Comparison of ENCODE assay signal across 17 cellular contexts in the genomic region with DNA sequence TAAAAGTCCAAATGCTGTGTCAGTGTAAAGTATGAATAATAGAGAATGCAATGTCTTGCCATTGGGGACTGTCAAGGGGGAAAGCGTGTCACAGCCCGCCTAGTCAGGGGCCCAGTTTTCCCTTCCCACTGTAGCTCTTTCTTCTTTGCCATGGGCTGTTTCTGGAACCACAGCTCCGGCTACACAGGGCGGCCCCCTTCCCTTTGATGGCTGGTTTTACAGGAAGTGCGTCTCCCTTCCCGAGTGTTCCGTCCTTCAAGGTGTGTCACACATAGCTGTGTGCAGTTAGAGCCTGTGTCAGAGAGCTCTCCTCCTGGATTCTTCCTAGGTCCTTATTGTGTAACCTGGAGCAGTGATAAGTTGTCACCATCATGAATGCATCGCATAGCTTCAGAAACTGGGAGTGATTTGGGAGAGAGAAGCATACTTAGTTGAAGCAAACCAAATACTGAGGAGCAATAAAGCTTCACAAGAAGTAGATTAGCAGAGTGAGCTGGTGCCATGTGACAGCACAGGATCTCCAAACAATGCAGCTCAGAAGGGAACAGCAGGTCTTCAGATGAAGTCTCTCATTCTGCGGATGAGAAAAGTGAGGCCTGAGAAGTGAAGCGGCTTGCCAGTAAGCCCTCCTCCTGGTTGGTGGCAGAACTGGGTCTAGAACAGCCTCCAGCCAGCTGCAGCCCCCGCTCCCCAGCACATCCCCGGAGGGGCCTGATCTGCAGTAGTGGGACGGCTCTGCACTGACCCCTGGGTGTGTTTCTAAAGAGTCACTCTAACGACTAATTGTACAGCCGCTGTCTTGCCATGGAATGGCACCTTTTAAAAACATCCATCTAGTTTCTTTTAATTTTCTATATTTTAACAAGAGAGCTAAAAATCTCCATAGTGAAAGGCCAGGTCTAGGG.
DNase-seq lines count a peak whose midpoint lies in the region; ATAC-seq, FAIRE-seq and TF ChIP-seq lines count a peak whose summit lies in the region.
"Had no signal": no experiment of that assay in that cellular context is flagged by ENCODE, and none has a peak within 500 bp of the region (broad histone marks: within the 10 kb centered on the region; RNA-seq: fewer than 3 reads in every experiment).

No MANE protein-coding gene starts in this region.

- no peaks in the 10 kb centered on the region for H4K20me1 ChIP-seq in neural progenitor cell (ENCODE audit: low read depth)

- peaks cover 41% of the 10 kb centered on the region for H3K27me3 ChIP-seq in endodermal cell (ENCODE audit: control insufficient read depth, insufficient read depth, low read length, poor library complexity, severe bottlenecking)
- no peaks in the 10 kb centered on the region for H3K27me3 ChIP-seq in neural progenitor cell
- H3K27me3 ChIP-seq in vagina = no peaks in the 10 kb centered on the region
- no peaks in the 10 kb centered on the region for H3K27me3 ChIP-seq in pancreas
- H3K27me3 ChIP-seq: esophagus muscularis mucosa had no signal

- H3K9ac ChIP-seq in endodermal cell (ENCODE audit: extremely low read depth, low read length, poor library complexity, severe bottlenecking) (no peak overlapping the region), neural progenitor cell (no peak overlapping the region)

- peaks cover 7% of the 10 kb centered on the region for H3K79me2 ChIP-seq in neural progenitor cell (ENCODE audit: low read depth)

- no peak for ATAC-seq in activated CD8-positive, alpha-beta memory T cell treated with anti-CD3 and anti-CD28 coated beads, Interleukin-2, amount 10 ng/mL, durations not matched to agents 7 days and 5 days
- ATAC-seq in pancreas = no peak
- ATAC-seq: activated CD8-positive, alpha-beta T cell treated with anti-CD3 and anti-CD28 coated beads, Interleukin-2, amount 10 ng/mL, durations not matched to agents 7 days and 5 days had no signal

- H3K4me1 ChIP-seq in endodermal cell (ENCODE audit: control insufficient read depth, insufficient read depth, low read length) = peaks cover 6% of the 10 kb centered on the region
- H3K4me1 ChIP-seq in neural progenitor cell = peaks cover 38% of the 10 kb centered on the region
- peaks cover 15% of the 10 kb centered on the region for H3K4me1 ChIP-seq in vagina
- no peaks in the 10 kb centered on the region for H3K4me1 ChIP-seq in pancreas

- intact Hi-C loops in vagina (cut with DNase I) = no loop called here
- intact Hi-C loops in pancreas (cut with DNase I) = no loop called here

- peak overlapping the region; percentile 3 for H3K27ac ChIP-seq in endodermal cell (ENCODE audit: low read depth, low read length)
- peak overlapping the region; percentile 62 for H3K27ac ChIP-seq in neural progenitor cell
- peak overlapping the region; percentile 35 for H3K27ac ChIP-seq in vagina
- H3K27ac ChIP-seq in pancreas = no peak overlapping the region
- H3K27ac ChIP-seq: esophagus muscularis mucosa had no signal

- H3K9me3 Mint-ChIP-seq in activated CD8-positive, alpha-beta memory T cell treated with anti-CD3 and anti-CD28 coated beads, Interleukin-2, amount 10 ng/mL, durations not matched to agents 7 days and 5 days (ENCODE audit: low read depth) = no peaks in the 10 kb centered on the region
- H3K9me3 Mint-ChIP-seq in endodermal cell (no peaks in the 10 kb centered on the region), neural progenitor cell (no peaks in the 10 kb centered on the region)
- H3K9me3 Mint-ChIP-seq: activated T-helper 2 cell treated with anti-CD3 and anti-CD28 coated beads, Interferon-gamma antibody, Interleukin-2, Interleukin-4, amounts not matched to agents 10 μg/mL and 5 μg/mL and 100 μg/mL, durations not matched to agents 14 hours and 24 hours and 36 hours; CD8-positive, alpha-beta memory T cell had no signal

- CTCF ChIA-PET in activated CD8-positive, alpha-beta memory T cell treated with anti-CD3 and anti-CD28 coated beads, Interleukin-2, amount 10 ng/mL, durations not matched to agents 7 days and 5 days (lab: Charles Lee) = interaction anchor here (1.4 kb wide), 1 partner anchor 21 kb away, joined by 3 read pairs; no protein-coding TSS in a partner anchor

- no peak overlapping the region for H2AFZ ChIP-seq in neural progenitor cell (replicated peaks)

- no peak overlapping the region for H3K27ac Mint-ChIP-seq in activated CD8-positive, alpha-beta memory T cell treated with anti-CD3 and anti-CD28 coated beads, Interleukin-2, amount 10 ng/mL, durations not matched to agents 7 days and 5 days
- no peak overlapping the region for H3K27ac Mint-ChIP-seq in endodermal cell
- peak overlapping the region; percentile 59 for H3K27ac Mint-ChIP-seq in neural progenitor cell
- H3K27ac Mint-ChIP-seq: activated CD8-positive, alpha-beta T cell treated with anti-CD3 and anti-CD28 coated beads, Interleukin-2, amount 10 ng/mL, durations not matched to agents 7 days and 5 days; activated T-helper 2 cell treated with anti-CD3 and anti-CD28 coated beads, Interferon-gamma antibody, Interleukin-2, Interleukin-4, amounts not matched to agents 10 μg/mL and 5 μg/mL and 100 μg/mL, durations not matched to agents 14 hours and 24 hours and 36 hours had no signal

- no peak for TF ChIP-seq POLR2A in vagina (IDR thresholded peaks at IDR 0.05)

- no peaks in the 10 kb centered on the region for H3K36me3 ChIP-seq in endodermal cell (ENCODE audit: control insufficient read depth, insufficient read depth, low read length)
- no peaks in the 10 kb centered on the region for H3K36me3 ChIP-seq in neural progenitor cell
- peaks cover 0 to 8% of the 10 kb centered on the region in 2 donors for H3K36me3 ChIP-seq in vagina
- H3K36me3 ChIP-seq in pancreas = no peaks in the 10 kb centered on the region

- H3K27me3 Mint-ChIP-seq in activated CD8-positive, alpha-beta memory T cell treated with anti-CD3 and anti-CD28 coated beads, Interleukin-2, amount 10 ng/mL, durations not matched to agents 7 days and 5 days = peaks cover 5% of the 10 kb centered on the region
- peaks cover 59% of the 10 kb centered on the region for H3K27me3 Mint-ChIP-seq in endodermal cell (ENCODE audit: insufficient read depth)
- peaks cover 4% of the 10 kb centered on the region for H3K27me3 Mint-ChIP-seq in neural progenitor cell (ENCODE audit: insufficient read depth, low read depth)

- no peaks in the 10 kb centered on the region for H3K9me3 ChIP-seq in endodermal cell (ENCODE audit: control insufficient read depth, low read length)
- no peaks in the 10 kb centered on the region for H3K9me3 ChIP-seq in neural progenitor cell (ENCODE audit: low read depth)
- H3K9me3 ChIP-seq in vagina = no peaks in the 10 kb centered on the region
- no peaks in the 10 kb centered on the region for H3K9me3 ChIP-seq in pancreas
- H3K9me3 ChIP-seq: esophagus muscularis mucosa had no signal

- H3K4me2 ChIP-seq in neural progenitor cell = no peak overlapping the region

- H3K4me3 Mint-ChIP-seq in activated CD8-positive, alpha-beta memory T cell treated with anti-CD3 and anti-CD28 coated beads, Interleukin-2, amount 10 ng/mL, durations not matched to agents 7 days and 5 days = no peak overlapping the region
- H3K4me3 Mint-ChIP-seq in endodermal cell = no peak overlapping the region
- H3K4me3 Mint-ChIP-seq in neural progenitor cell = no peak overlapping the region
- H3K4me3 Mint-ChIP-seq: activated CD8-positive, alpha-beta T cell treated with anti-CD3 and anti-CD28 coated beads, Interleukin-2, amount 10 ng/mL, durations not matched to agents 7 days and 5 days; CD8-positive, alpha-beta memory T cell had no signal

- WGBS in endodermal cell (ENCODE audit: insufficient coverage in 1 of 2, insufficient read length in 1 of 2), 2 experiments = 90 to 92% methylated on average over 14 to 15 of the region's 15 CpGs
- 93% methylated on average over 15 of the region's 15 CpGs for WGBS in pancreas, 2 donors

- DNase-seq in activated CD8-positive, alpha-beta memory T cell treated with anti-CD3 and anti-CD28 coated beads, Interleukin-2, amount 10 ng/mL, durations not matched to agents 7 days and 5 days = peak; percentile 37
- DNase-seq in activated CD8-positive, alpha-beta memory T cell treated with anti-CD3 and anti-CD28 coated beads, Interleukin-2, amount 50 U/mL, for 4 hours = no peak
- DNase-seq in endodermal cell (peak; percentile 47), neural progenitor cell (ENCODE audit: low spot score) (peak; percentile 58), vagina (ENCODE audit: extremely low spot score in 2 of 2) (peak; percentile 42 to 89), cortex of kidney (lab: John Stamatoyannopoulos, UW) (no peak), pancreas (no peak), UCSD-AML1 (lab: John Stamatoyannopoulos, UW; ENCODE audit: unreplicated experiment) (no peak)
- DNase-seq: activated CD8-positive, alpha-beta T cell treated with anti-CD3 and anti-CD28 coated beads, Interleukin-2, amount 10 ng/mL, durations not matched to agents 7 days and 5 days; CD8-positive, alpha-beta memory T cell; HCEC 1CT; MM.1S; NCI-H187 treated with DMSO at 0.1 percent for 48 hours; NCI-H526 had no signal

- TF ChIP-seq CTCF in endodermal cell (conservative IDR thresholded peaks at IDR 0.05) (no peak), neural progenitor cell (IDR thresholded peaks at IDR 0.05) (peak; percentile 20), vagina (IDR thresholded peaks at IDR 0.05) (no peak), pancreas (IDR thresholded peaks at IDR 0.05) (no peak)

- no peak for FAIRE-seq in pancreas (lab: Jason Lieb, UNC)
- FAIRE-seq: GM12892 had no signal

- H3F3A ChIP-seq in neural progenitor cell (ENCODE audit: low read depth) = no peaks in the 10 kb centered on the region

- no peaks in the 10 kb centered on the region for H3K4me1 Mint-ChIP-seq in activated CD8-positive, alpha-beta memory T cell treated with anti-CD3 and anti-CD28 coated beads, Interleukin-2, amount 10 ng/mL, durations not matched to agents 7 days and 5 days
- H3K4me1 Mint-ChIP-seq in endodermal cell (peaks cover 23% of the 10 kb centered on the region), neural progenitor cell (peaks cover 40% of the 10 kb centered on the region)

- H3K4me3 ChIP-seq in endodermal cell (ENCODE audit: low read length) (no peak overlapping the region), neural progenitor cell (no peak overlapping the region), vagina (no peak overlapping the region), pancreas (no peak overlapping the region)
- H3K4me3 ChIP-seq: esophagus muscularis mucosa had no signal

- no peaks in the 10 kb centered on the region for H3K36me3 Mint-ChIP-seq in activated CD8-positive, alpha-beta memory T cell treated with anti-CD3 and anti-CD28 coated beads, Interleukin-2, amount 10 ng/mL, durations not matched to agents 7 days and 5 days
- H3K36me3 Mint-ChIP-seq in endodermal cell (ENCODE audit: low read depth) (peaks cover 10% of the 10 kb centered on the region), neural progenitor cell (peaks cover 8% of the 10 kb centered on the region)
- H3K36me3 Mint-ChIP-seq: CD8-positive, alpha-beta memory T cell had no signal

Comparison
In these comparisons a context has a peak if more than half of its experiments do, and no peak if none do; other contexts are left out.
1. DNase-seq: peak in activated CD8-positive, alpha-beta memory T cell treated with anti-CD3 and anti-CD28 coated beads, Interleukin-2, amount 10 ng/mL, durations not matched to agents 7 days and 5 days (single experiment), endodermal cell (single experiment), neural progenitor cell (single experiment) and vagina (2 of 2); none in activated CD8-positive, alpha-beta memory T cell treated with anti-CD3 and anti-CD28 coated beads, Interleukin-2, amount 50 U/mL, for 4 hours (single experiment), cortex of kidney (single experiment), pancreas (0 of 6) and UCSD-AML1 (single experiment).
2. H3K27ac ChIP-seq: peak in endodermal cell (single experiment), neural progenitor cell (single experiment) and vagina (single experiment); none in pancreas (0 of 4).